ENCODE assay signal across 12 cellular contexts in genomic region chr17:40490982-40491381, GRCh38. TPM values are rescaled to one million over a fixed set of nuclear protein-coding genes. Genes with fewer than 3 reads are reported as not detected.
DNase-seq lines count a peak whose midpoint lies in the region; ATAC-seq and TF ChIP-seq lines count a peak whose summit lies in the region.
"Had no signal": no experiment of that assay in that cellular context is flagged by ENCODE, and none has a peak within 500 bp of the region (broad histone marks: within the 10 kb centered on the region; RNA-seq: fewer than 3 reads in every experiment).

No MANE protein-coding gene starts in this region.

- no peaks in the 10 kb centered on the region for H3K9me3 Mint-ChIP-seq in activated T-cell treated with anti-CD3 and anti-CD28 coated beads, Interleukin-2, amount 50 U/mL, for 24 hours

- no peaks in the 10 kb centered on the region for H3K79me1 ChIP-seq in mesendoderm (ENCODE audit: low read length)

- peaks cover 19% of the 10 kb centered on the region for H3K4me1 ChIP-seq in mesendoderm (ENCODE audit: control insufficient read depth, low read depth, low read length)
- H3K4me1 ChIP-seq in transverse colon, result peaks cover 16 to 42% (median 28%) of the 10 kb centered on the region in 4 donors

- no CpG with 5 or more reads among the region's 2 CpGs for WGBS in mesendoderm (ENCODE audit: extremely low coverage, insufficient coverage, low lambda C conversion rate)
- 79 to 83% methylated on average over 1 to 2 of the region's 2 CpGs for WGBS in transverse colon (ENCODE audit: low coverage in 1 of 2), 2 donors

- H2BK5ac ChIP-seq in mesendoderm (ENCODE audit: low read length), result peak overlapping the region; percentile 17

- H3K4me3 Mint-ChIP-seq in activated T-cell treated with anti-CD3 and anti-CD28 coated beads, Interleukin-2, amount 50 U/mL, for 24 hours, result no peak overlapping the region

- H3K36me3 ChIP-seq in mesendoderm (ENCODE audit: control insufficient read depth, insufficient read depth, low read length), result no peaks in the 10 kb centered on the region
- H3K36me3 ChIP-seq in transverse colon, result no peaks in the 10 kb centered on the region
- H3K36me3 ChIP-seq: upper lobe of right lung had no signal

- peak overlapping the region; percentile 71 for H3K4ac ChIP-seq in mesendoderm (ENCODE audit: low read depth, low read length)

- peak overlapping the region; percentile 53 for H2AK5ac ChIP-seq in mesendoderm (ENCODE audit: low read length)

- no peak for TF ChIP-seq CTCF in transverse colon (IDR thresholded peaks at IDR 0.05)

- in situ Hi-C loops in transverse colon (cut with MboI; ENCODE audit: low pct_ligation_motif_present in 1 of 4, low pct_unique_long_range_greater_than_20kb in 1 of 4, low sequenced_read_pairs in 3 of 4), result no loop called here

- peak overlapping the region; percentile 8 for H3K27ac Mint-ChIP-seq in activated T-cell treated with anti-CD3 and anti-CD28 coated beads, Interleukin-2, amount 50 U/mL, for 24 hours

- DNase-seq in activated T-cell treated with anti-CD3 and anti-CD28 coated beads, Interleukin-2, amount 50 U/mL, for 24 hours, result no peak
- no peak for DNase-seq in activated T-cell treated with anti-CD3 and anti-CD28 coated beads for 4 hours
- DNase-seq in mesendoderm, result no peak
- DNase-seq in transverse colon, result no peak
- DNase-seq in T1000 (lab: John Stamatoyannopoulos, UW), result no peak
- DNase-seq: activated T-cell treated with anti-CD3 and anti-CD28 coated beads, Interleukin-2, amount 50 U/mL, for 1 hour; upper lobe of right lung had no signal

- no peaks in the 10 kb centered on the region for H3K36me3 Mint-ChIP-seq in activated T-cell treated with anti-CD3 and anti-CD28 coated beads, Interleukin-2, amount 50 U/mL, for 24 hours (ENCODE audit: low read depth)

- no peaks in the 10 kb centered on the region for H3K27me3 Mint-ChIP-seq in activated T-cell treated with anti-CD3 and anti-CD28 coated beads, Interleukin-2, amount 50 U/mL, for 24 hours

- no peak for TF ChIP-seq EP300 in transverse colon (IDR thresholded peaks at IDR 0.05; ENCODE audit: low read depth)

- H3K4me3 ChIP-seq in mesendoderm (ENCODE audit: low read length) (no peak overlapping the region), transverse colon (no peak overlapping the region)
- H3K4me3 ChIP-seq: upper lobe of right lung had no signal

- ATAC-seq in HG03439 (IDR thresholded peaks at IDR 0.05; ENCODE audit: unreplicated experiment) (no peak), HG03159 (IDR thresholded peaks at IDR 0.05; ENCODE audit: unreplicated experiment) (no peak)

- H3K56ac ChIP-seq in mesendoderm (ENCODE audit: low read length), result peak overlapping the region; percentile 78

- no peak overlapping the region for H3K23ac ChIP-seq in mesendoderm (ENCODE audit: low read length)

- H4K8ac ChIP-seq in mesendoderm (ENCODE audit: low read depth, low read length), result no peak overlapping the region

- H3K9ac ChIP-seq in mesendoderm (ENCODE audit: low read length), result peak overlapping the region; percentile 31

- TF ChIP-seq POLR2A in transverse colon (IDR thresholded peaks at IDR 0.05), result no peak

- H3K27ac ChIP-seq in angular gyrus (ENCODE audit: low read depth, low read length), result peak overlapping the region; percentile 11
- peak overlapping the region; percentile 41 for H3K27ac ChIP-seq in mesendoderm (ENCODE audit: low read depth, low read length)
- peak overlapping the region; percentile 54 to 90 (median 80) for H3K27ac ChIP-seq in transverse colon
- H3K27ac ChIP-seq: upper lobe of right lung had no signal

- intact Hi-C loops in transverse colon (cut with DNase I; ENCODE audit: low total_unique reads), result no loop called here

- H3K27me3 ChIP-seq in mesendoderm (ENCODE audit: insufficient read depth, low read length, poor library complexity) (no peaks in the 10 kb centered on the region), transverse colon (no peaks in the 10 kb centered on the region)
- H3K27me3 ChIP-seq: upper lobe of right lung had no signal

- H3K4me2 ChIP-seq in mesendoderm (ENCODE audit: low read length), result no peak overlapping the region

- no peak overlapping the region for H4K5ac ChIP-seq in mesendoderm (ENCODE audit: low read length)

- H3K79me2 ChIP-seq in mesendoderm (ENCODE audit: control insufficient read depth, insufficient read depth, low read length), result no peaks in the 10 kb centered on the region

- peaks cover 52% of the 10 kb centered on the region for H3K4me1 Mint-ChIP-seq in activated T-cell treated with anti-CD3 and anti-CD28 coated beads, Interleukin-2, amount 50 U/mL, for 24 hours (ENCODE audit: low read depth)

- peak overlapping the region; percentile 33 for H3K18ac ChIP-seq in mesendoderm (ENCODE audit: low read length)

- no peaks in the 10 kb centered on the region for H3K9me3 ChIP-seq in transverse colon
- H3K9me3 ChIP-seq: upper lobe of right lung had no signal

- H2BK120ac ChIP-seq in mesendoderm (ENCODE audit: low read depth, low read length), result peak overlapping the region; percentile 15

- H2BK15ac ChIP-seq in mesendoderm (replicated peaks; ENCODE audit: low read depth), result no peak overlapping the region

RNA-seq across cellular contexts. Expression of gene TNS4, which starts 10.4 kb away (rescaled TPM):
- polyA plus RNA-seq in mesendoderm (2013, experiment 1 of 2), result 5.7 TPM
- polyA plus RNA-seq in mesendoderm (2013, experiment 2 of 2), result 4.9 TPM
- 1 to 10 TPM in 3 of 4 donors, not detected in 1; 1.2 to 4.2 (median 2.5) TPM for total RNA-seq in transverse colon
- total RNA-seq: cardiac septum had no signal
- polyA plus RNA-seq: right cardiac atrium had no signal

RNA-seq across cellular contexts. Expression of gene IGFBP4, which starts 47.7 kb away (rescaled TPM):
- polyA plus RNA-seq in mesendoderm (2013, experiment 1 of 2), result 39.6 TPM
- 39.0 TPM for polyA plus RNA-seq in mesendoderm (2013, experiment 2 of 2)
- 100 to 1,000 TPM in 3 of 4 donors, 10 to 100 TPM in 1; 98.4 to 302 (median 166) TPM for total RNA-seq in transverse colon

Comparison
In these comparisons a context has a peak if more than half of its experiments do, and no peak if none do; other contexts are left out.
1. H3K27ac ChIP-seq: peak in every context shown above with its lines; median percentile 80 in transverse colon; 41 in mesendoderm; 11 in angular gyrus.